8 cellular contexts compared by ENCODE assay signal in genomic region chr2:196750977-196751631, GRCh38. TPM values are rescaled to one million over a fixed set of nuclear protein-coding genes. Genes with fewer than 3 reads are reported as not detected.
DNase-seq lines count a peak whose midpoint lies in the region; ATAC-seq and TF ChIP-seq lines count a peak whose summit lies in the region.

No MANE protein-coding gene starts in this region.

- TF ChIP-seq CTCF in AG04449 (IDR thresholded peaks at IDR 0.05; ENCODE audit: insufficient read depth, low read length, missing control alignments) = peak; percentile 67

- H3K27me3 ChIP-seq in effector memory CD4-positive, alpha-beta T cell (replicated peaks; ENCODE audit: control insufficient read depth, insufficient read depth, low read length, poor library complexity, severe bottlenecking) = no peaks in the 10 kb centered on the region

- H3K27ac ChIP-seq in effector memory CD4-positive, alpha-beta T cell (ENCODE audit: insufficient read depth, low read length, poor library complexity, severe bottlenecking) = no peak overlapping the region
- peak overlapping the region; percentile 16 for H3K27ac ChIP-seq in mesodermal cell (ENCODE audit: low read depth, low read length, severe bottlenecking)

- peak; percentile 99 for ATAC-seq in GM18505 (IDR thresholded peaks at IDR 0.05; ENCODE audit: unreplicated experiment)
- peak; percentile 95 for ATAC-seq in HG02938 (IDR thresholded peaks at IDR 0.05; ENCODE audit: unreplicated experiment)

- H3K36me3 ChIP-seq in effector memory CD4-positive, alpha-beta T cell (ENCODE audit: control insufficient read depth, insufficient read depth, low read length) = no peaks in the 10 kb centered on the region
- no peaks in the 10 kb centered on the region for H3K36me3 ChIP-seq in mesodermal cell (ENCODE audit: control insufficient read depth, insufficient read depth, low read length)

- 43 to 54% methylated on average over 5 of the region's 8 CpGs for WGBS in mesodermal cell (ENCODE audit: insufficient coverage in 2 of 2), 2 experiments

- POLR2A ChIA-PET in AG04449 (lab: Yijun Ruan, JAX) = no interaction called here

- DNase-seq in AG04449 (ENCODE audit: low read depth, low spot score) (peak; percentile 10), NCI-H526 (lab: John Stamatoyannopoulos, UW) (peak; percentile 14 to 48)
- DNase-seq in activated CD4-positive, alpha-beta T cell treated with anti-CD3 and anti-CD28 coated beads, Interleukin-2, amount 50 U/mL, for 24 hours (ENCODE audit: low read depth in 1 of 2, low spot score in 1 of 2) = peak; percentile 15 to 37
- peak; percentile 4 to 35 (median 27) for DNase-seq in effector memory CD4-positive, alpha-beta T cell
- DNase-seq in stimulated activated CD8-positive, alpha-beta memory T cell treated with anti-CD3 and anti-CD28 coated beads, Interleukin-4, amount 100 ng/mL, for 4 hours (ENCODE audit: low read depth in 2 of 2, low spot score in 1 of 2) = peak; percentile 0 to 30

- TF ChIP-seq POLR2A in GM18505 (IDR thresholded peaks at IDR 0.05; ENCODE audit: borderline replicate concordance, extremely low read depth, insufficient read depth, insufficient read length) = no peak

- no peak overlapping the region for H3K4me3 ChIP-seq in AG04449 (ENCODE audit: low read depth, low read length)
- H3K4me3 ChIP-seq in effector memory CD4-positive, alpha-beta T cell (ENCODE audit: insufficient read depth, low read depth, low read length, poor library complexity, severe bottlenecking) = no peak overlapping the region
- no peak overlapping the region for H3K4me3 ChIP-seq in mesodermal cell (ENCODE audit: extremely low read depth, insufficient read depth, low read length, poor library complexity, severe bottlenecking)

- CTCF ChIA-PET in AG04449 (lab: Yijun Ruan, JAX) = interaction anchor here (0.6 to 2.8 kb wide), 36 partner anchors 9 to 673 kb away, joined by 3 to 27 read pairs (median 4); no protein-coding TSS in a partner anchor

- H3K4me1 ChIP-seq in effector memory CD4-positive, alpha-beta T cell (ENCODE audit: control insufficient read depth, insufficient read depth, low read length, poor library complexity, severe bottlenecking) = no peaks in the 10 kb centered on the region
- H3K4me1 ChIP-seq in mesodermal cell (ENCODE audit: control insufficient read depth, insufficient read depth, low read length, poor library complexity, severe bottlenecking) = no peaks in the 10 kb centered on the region

- H3K9me3 ChIP-seq in effector memory CD4-positive, alpha-beta T cell (ENCODE audit: control insufficient read depth, low read length) = no peaks in the 10 kb centered on the region
- peaks cover 4% of the 10 kb centered on the region for H3K9me3 ChIP-seq in mesodermal cell (ENCODE audit: control insufficient read depth, low read length)

RNA-seq across cellular contexts. Expression of gene GTF3C3, which starts 48.4 kb away (rescaled TPM):
- 47.8 TPM for polyA plus RNA-seq in mesodermal cell (2013, experiment 1 of 2)
- 47.4 TPM for polyA plus RNA-seq in mesodermal cell (2013, experiment 2 of 2)

RNA-seq across cellular contexts. Expression of gene C2orf66, which starts 58.1 kb away (rescaled TPM):
- polyA plus RNA-seq in mesodermal cell (2013, experiment 1 of 2) = 0.29 TPM
- not detected for polyA plus RNA-seq in mesodermal cell (2013, experiment 2 of 2)
